In the genomic region with DNA sequence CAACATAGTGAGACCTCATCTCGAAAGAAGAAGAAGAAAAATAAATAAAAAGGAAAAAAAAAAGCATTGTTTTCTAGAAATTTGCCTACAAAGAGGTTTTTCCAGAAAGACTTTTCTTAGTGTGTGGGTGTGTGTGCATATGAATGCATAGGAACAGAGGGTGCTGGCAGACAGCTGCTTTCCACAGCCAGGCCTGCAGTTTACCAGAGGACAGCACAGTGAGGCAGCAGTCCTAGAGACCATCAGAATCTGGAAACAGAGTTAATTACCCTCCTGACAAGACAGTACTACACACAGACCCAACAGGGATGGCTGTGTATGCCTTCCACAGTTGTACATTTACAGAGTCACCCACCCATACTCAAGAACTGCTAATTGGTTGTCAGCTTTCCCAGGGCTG, we compare ENCODE assay signal across 14 cellular contexts.
DNase-seq lines count a peak whose midpoint lies in the region; ATAC-seq and TF ChIP-seq lines count a peak whose summit lies in the region.
"Had no signal": no experiment of that assay in that cellular context is flagged by ENCODE, and none has a peak within 500 bp of the region (broad histone marks: within the 10 kb centered on the region; RNA-seq: fewer than 3 reads in every experiment).

No MANE protein-coding gene starts in this region.

- H3K9me3 ChIP-seq in ascending aorta, result no peaks in the 10 kb centered on the region
- H3K9me3 ChIP-seq: HAP-1, left ventricle myocardium inferior had no signal

- H3K27me3 ChIP-seq in ascending aorta, result no peaks in the 10 kb centered on the region
- H3K27me3 ChIP-seq in rectal smooth muscle tissue (ENCODE audit: control insufficient read depth, insufficient read depth, low read length), result no peaks in the 10 kb centered on the region

- no peak overlapping the region for H3K9ac ChIP-seq in rectal smooth muscle tissue (ENCODE audit: low read length)

- peak; percentile 53 for DNase-seq in EH (ENCODE audit: low read depth)
- DNase-seq in ascending aorta (ENCODE audit: low spot score in 2 of 2), result no peak
- peak; percentile 62 for DNase-seq in iris pigment epithelial cell (ENCODE audit: low read depth)
- DNase-seq in DMS79 (lab: John Stamatoyannopoulos, UW), result no peak
- no peak for DNase-seq in ureter (ENCODE audit: low spot score)
- DNase-seq: activated CD4-positive, alpha-beta T cell treated with anti-CD3 and anti-CD28 coated beads for 48 hours; activated naive CD4-positive, alpha-beta T cell; left ventricle myocardium inferior; NCI-H1694 treated with DMSO at 0.1 percent for 48 hours; NCI-H446 treated with DMSO at 0.1 percent for 48 hours had no signal

- TF ChIP-seq CTCF in ascending aorta (IDR thresholded peaks at IDR 0.05), result no peak

- intact Hi-C loops in ascending aorta (cut with DNase I), result no loop called here

- H3K27ac ChIP-seq in ascending aorta, result peak overlapping the region; percentile 78 to 81
- H3K27ac ChIP-seq in rectal smooth muscle tissue (ENCODE audit: low read depth, low read length), result peak overlapping the region; percentile 37

- no peak for ATAC-seq in HG03457 (IDR thresholded peaks at IDR 0.05; ENCODE audit: unreplicated experiment)
- no peak for ATAC-seq in HG02759 (IDR thresholded peaks at IDR 0.05; ENCODE audit: unreplicated experiment)

- H3K4me1 ChIP-seq in ascending aorta, result peaks cover 8 to 45% of the 10 kb centered on the region in 2 donors
- peaks cover 13% of the 10 kb centered on the region for H3K4me1 ChIP-seq in rectal smooth muscle tissue (ENCODE audit: control insufficient read depth, insufficient read depth, low read length)

- H3K36me3 ChIP-seq in ascending aorta, result no peaks in the 10 kb centered on the region
- H3K36me3 ChIP-seq in rectal smooth muscle tissue (ENCODE audit: control insufficient read depth, insufficient read depth, low read length), result no peaks in the 10 kb centered on the region
- H3K36me3 ChIP-seq: HAP-1, left ventricle myocardium inferior had no signal

- H3K4me3 ChIP-seq in ascending aorta (no peak overlapping the region), rectal smooth muscle tissue (ENCODE audit: low read length) (no peak overlapping the region)
- H3K4me3 ChIP-seq: HAP-1, left ventricle myocardium inferior had no signal

Comparison
In these comparisons a context has a peak if more than half of its experiments do, and no peak if none do; other contexts are left out.
1. DNase-seq: peak in EH (single experiment) and iris pigment epithelial cell (single experiment); none in ascending aorta (0 of 2), DMS79 (single experiment) and ureter (single experiment).